Comparison of ENCODE assay signal across 13 cellular contexts in genomic region chr17:897970-898619, GRCh38.
"Had no signal": no experiment of that assay in that cellular context is flagged by ENCODE, and none has a peak within 500 bp of the region (broad histone marks: within the 10 kb centered on the region; RNA-seq: fewer than 3 reads in every experiment).

No MANE protein-coding gene starts in this region.

- H3K36me3 ChIP-seq: adrenal gland, tibial artery had no signal

- H3K4me2 ChIP-seq: SK-N-SH had no signal

- H3K4me3 ChIP-seq: adrenal gland, body of pancreas, mucosa of descending colon, skin epidermis, tibial artery had no signal

- H3K27me3 ChIP-seq: adrenal gland, body of pancreas, tibial artery had no signal

- ATAC-seq: body of pancreas; mucosa of descending colon; naive thymus-derived CD8-positive, alpha-beta T cell had no signal

- H3K9me3 ChIP-seq: adrenal gland, body of pancreas, mucosa of descending colon, SK-N-SH, tibial artery had no signal

- H3K9ac ChIP-seq: SK-N-SH had no signal

- DNase-seq: activated B cell treated with CpG ODN at 0.5 μM for 24 hours; activated CD4-positive, alpha-beta T cell treated with anti-CD3 and anti-CD28 coated beads, Interleukin-2, amount 10 ng/mL, durations not matched to agents 7 days and 5 days; activated naive CD4-positive, alpha-beta T cell treated with anti-CD3 and anti-CD28 coated beads, Interleukin-2, amount 50 U/mL, for 16 hours; adrenal gland; body of pancreas; cortex of kidney; effector memory CD4-positive, alpha-beta T cell; hypothalamus; mucosa of descending colon; naive thymus-derived CD8-positive, alpha-beta T cell; SK-N-SH; tibial artery had no signal
